ENCODE assay signal across 23 cellular contexts in the genomic region with DNA sequence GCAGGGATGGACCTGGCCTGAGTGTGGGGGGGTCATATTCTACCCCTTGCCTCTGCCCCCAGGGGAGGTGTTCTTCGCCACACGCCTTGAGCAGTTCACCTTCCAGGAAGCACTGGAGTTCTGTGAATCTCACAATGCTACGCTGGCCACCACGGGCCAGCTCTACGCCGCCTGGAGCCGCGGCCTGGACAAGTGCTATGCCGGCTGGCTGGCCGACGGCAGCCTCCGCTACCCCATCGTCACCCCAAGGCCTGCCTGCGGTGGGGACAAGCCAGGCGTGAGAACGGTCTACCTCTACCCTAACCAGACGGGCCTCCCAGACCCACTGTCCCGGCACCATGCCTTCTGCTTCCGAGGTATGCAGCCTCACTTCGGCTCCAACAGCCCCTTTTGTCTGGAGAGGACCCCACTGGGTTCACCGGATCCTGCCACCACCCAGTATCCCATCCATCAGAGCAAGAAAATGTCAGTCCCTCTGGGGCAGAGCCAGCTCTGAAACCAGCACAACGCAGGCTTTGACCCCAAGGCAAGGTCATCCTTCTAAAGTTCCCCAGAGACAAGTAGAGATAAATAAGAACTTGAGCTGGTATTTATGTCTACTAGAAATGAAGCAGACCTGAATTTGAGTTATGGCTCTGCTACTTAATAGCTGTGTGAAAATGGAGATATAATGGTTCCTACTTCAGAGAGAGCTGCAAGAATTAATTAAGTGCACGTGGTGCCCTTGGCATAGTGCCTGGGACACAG. TPM values are rescaled to one million over a fixed set of nuclear protein-coding genes. Genes with fewer than 3 reads are reported as not detected.
DNase-seq lines count a peak whose midpoint lies in the region; ATAC-seq and TF ChIP-seq lines count a peak whose summit lies in the region.
"Had no signal": no experiment of that assay in that cellular context is flagged by ENCODE, and none has a peak within 500 bp of the region (broad histone marks: within the 10 kb centered on the region; RNA-seq: fewer than 3 reads in every experiment).

No MANE protein-coding gene starts in this region.

- DNase-seq in Panc1 (ENCODE audit: low read depth, low spot score) (no peak), fibroblast of villous mesenchyme (ENCODE audit: low read depth) (peak; percentile 35), neural progenitor cell (ENCODE audit: low spot score) (no peak), GM10266 (ENCODE audit: extremely low spot score) (no peak), SIG-M5 treated with dmso at 0.1 percent for 504 hours (lab: John Stamatoyannopoulos, UW; ENCODE audit: unreplicated experiment) (no peak)
- no peak for DNase-seq in activated CD4-positive, alpha-beta T cell treated with anti-CD3 and anti-CD28 coated beads, Interleukin-2, amount 10 ng/mL, durations not matched to agents 24 days and 14 days
- DNase-seq: AML-193; CD4-positive, alpha-beta T cell; HCEC 1CT; MM.1S; NCI-H1417; NCI-H1694; NCI-H2029 treated with DMSO at 0.1 percent for 48 hours; NCI-H446 treated with DMSO at 0.1 percent for 48 hours; NCI-H526 treated with DMSO at 0.1 percent for 48 hours; PC-9; SHP77 treated with DMSO at 0.1 percent for 48 hours had no signal

- ATAC-seq in Panc1, result peak; percentile 9; the same call in 1 of the 2 replicates
- no peak for ATAC-seq in HG02763 (IDR thresholded peaks at IDR 0.05; ENCODE audit: unreplicated experiment)
- ATAC-seq: HepG2 had no signal

- H3K9me3 Mint-ChIP-seq in neural progenitor cell, result no peaks in the 10 kb centered on the region
- H3K9me3 Mint-ChIP-seq in activated CD4-positive, alpha-beta T cell treated with anti-CD3 and anti-CD28 coated beads, Interleukin-2, amount 10 ng/mL, durations not matched to agents 24 days and 14 days, result peaks cover 2% of the 10 kb centered on the region
- H3K9me3 Mint-ChIP-seq: CD4-positive, alpha-beta T cell had no signal

- TF ChIP-seq CTCF in HEK293 (tag by site-specific recombination; IDR thresholded peaks at IDR 0.05) (no peak), Panc1 (IDR thresholded peaks at IDR 0.05) (no peak), fibroblast of villous mesenchyme (IDR thresholded peaks at IDR 0.05; ENCODE audit: insufficient read depth, low read depth, low read length) (no peak), neural progenitor cell (IDR thresholded peaks at IDR 0.05) (no peak), GM10266 (IDR thresholded peaks at IDR 0.05; ENCODE audit: control insufficient read depth, insufficient read depth, low read depth, missing control alignments) (no peak)

- H2AFZ ChIP-seq in neural progenitor cell (replicated peaks), result no peak overlapping the region
- H2AFZ ChIP-seq: PC-9 had no signal

- H3K4me3 Mint-ChIP-seq in neural progenitor cell, result no peak overlapping the region
- no peak overlapping the region for H3K4me3 Mint-ChIP-seq in activated CD4-positive, alpha-beta T cell treated with anti-CD3 and anti-CD28 coated beads, Interleukin-2, amount 10 ng/mL, durations not matched to agents 24 days and 14 days
- H3K4me3 Mint-ChIP-seq: CD4-positive, alpha-beta T cell had no signal

- no peaks in the 10 kb centered on the region for H3K79me2 ChIP-seq in neural progenitor cell (ENCODE audit: low read depth)

- no peaks in the 10 kb centered on the region for H3K4me1 ChIP-seq in HEK293 (ENCODE audit: control insufficient read depth, insufficient read depth, low read length)
- no peaks in the 10 kb centered on the region for H3K4me1 ChIP-seq in Panc1 (ENCODE audit: control insufficient read depth, insufficient read depth, low read length)
- no peaks in the 10 kb centered on the region for H3K4me1 ChIP-seq in neural progenitor cell
- H3K4me1 ChIP-seq: BLaER1 treated with 17β-estradiol and CSF1 and Interleukin-3, amounts not matched to agents 10 nM and 100 nM had no signal

- no peaks in the 10 kb centered on the region for H3K36me3 Mint-ChIP-seq in neural progenitor cell
- no peaks in the 10 kb centered on the region for H3K36me3 Mint-ChIP-seq in activated CD4-positive, alpha-beta T cell treated with anti-CD3 and anti-CD28 coated beads, Interleukin-2, amount 10 ng/mL, durations not matched to agents 24 days and 14 days (ENCODE audit: low read depth)

- H3K27ac ChIP-seq in HEK293 (ENCODE audit: extremely low read depth, low read depth, low read length), result no peak overlapping the region
- no peak overlapping the region for H3K27ac ChIP-seq in Panc1 (ENCODE audit: low read length)
- H3K27ac ChIP-seq in neural progenitor cell, result no peak overlapping the region
- H3K27ac ChIP-seq: BLaER1 treated with 17β-estradiol and CSF1 and Interleukin-3, amounts not matched to agents 10 nM and 100 nM; KMS-11; PC-9; RWPE1 had no signal

- H3K4me2 ChIP-seq in neural progenitor cell, result no peak overlapping the region
- H3K4me2 ChIP-seq: BLaER1 treated with 17β-estradiol and CSF1 and Interleukin-3, amounts not matched to agents 10 nM and 100 nM; KMS-11; PC-9 had no signal

- H3K4me3 ChIP-seq in HEK293 (ENCODE audit: low read depth, low read length) (no peak overlapping the region), Panc1 (ENCODE audit: low read depth in 2 of 2, low read length in 2 of 2) (no peak overlapping the region), fibroblast of villous mesenchyme (ENCODE audit: low read depth, low read length) (no peak overlapping the region), neural progenitor cell (no peak overlapping the region)
- H3K4me3 ChIP-seq: BLaER1 treated with 17β-estradiol and CSF1 and Interleukin-3, amounts not matched to agents 10 nM and 100 nM; PC-9 had no signal

- no peaks in the 10 kb centered on the region for H4K20me1 ChIP-seq in neural progenitor cell (ENCODE audit: low read depth)
- H4K20me1 ChIP-seq: BLaER1 treated with 17β-estradiol and CSF1 and Interleukin-3, amounts not matched to agents 10 nM and 100 nM had no signal

- BruUV-seq in Panc1 (replicated peaks; lab: Mats Ljungman, UMichigan), result no TSS peak

- H3K36me3 ChIP-seq in HEK293 (ENCODE audit: control insufficient read depth in 2 of 2, insufficient read depth in 1 of 2, low read length in 2 of 2) (no peaks in the 10 kb centered on the region), Panc1 (ENCODE audit: control insufficient read depth, insufficient read depth, low read length) (no peaks in the 10 kb centered on the region), neural progenitor cell (no peaks in the 10 kb centered on the region)
- H3K36me3 ChIP-seq: BLaER1 treated with 17β-estradiol and CSF1 and Interleukin-3, amounts not matched to agents 10 nM and 100 nM had no signal

- H3K27me3 ChIP-seq in Panc1 (ENCODE audit: control insufficient read depth, insufficient read depth, low read length) (peaks cover 3% of the 10 kb centered on the region; the same call in 1 of the 2 replicates), neural progenitor cell (no peaks in the 10 kb centered on the region)
- H3K27me3 ChIP-seq: BLaER1 treated with 17β-estradiol and CSF1 and Interleukin-3, amounts not matched to agents 10 nM and 100 nM had no signal

- H3F3A ChIP-seq in neural progenitor cell (ENCODE audit: low read depth), result no peaks in the 10 kb centered on the region

- CTCF ChIA-PET in HEK293 (lab: Yijun Ruan, JAX) (interaction anchor here (0.5 to 0.9 kb wide), 3 partner anchors 15 to 945 kb away, joined by 3 to 4 read pairs (median 3); no protein-coding TSS in a partner anchor), Panc1 (lab: Charles Lee) (no interaction called here)

- POLR2A ChIA-PET in HEK293 (lab: Yijun Ruan, JAX), result no interaction called here
- POLR2A ChIA-PET in Panc1 (lab: Charles Lee), result no interaction called here

- no peak overlapping the region for H3K9ac ChIP-seq in neural progenitor cell
- H3K9ac ChIP-seq: BLaER1 treated with 17β-estradiol and CSF1 and Interleukin-3, amounts not matched to agents 10 nM and 100 nM; KMS-11 had no signal

- H3K9me3 ChIP-seq in HEK293 (ENCODE audit: control insufficient read depth, insufficient read depth, low read depth, low read length) (no peaks in the 10 kb centered on the region; the same call in 1 of the 2 replicates), Panc1 (ENCODE audit: control insufficient read depth, insufficient read depth, low read depth, low read length) (no peaks in the 10 kb centered on the region), neural progenitor cell (ENCODE audit: low read depth) (no peaks in the 10 kb centered on the region)

- intact Hi-C loops in Panc1 (cut with micrococcal nuclease; ENCODE audit: unreplicated experiment), result no loop called here
- intact Hi-C loops in activated CD4-positive, alpha-beta T cell treated with anti-CD3 and anti-CD28 coated beads, Interleukin-2, amount 10 ng/mL, durations not matched to agents 24 days and 14 days (cut with micrococcal nuclease), result no loop called here

- H3K27ac Mint-ChIP-seq in neural progenitor cell, result peak overlapping the region; percentile 72
- no peak overlapping the region for H3K27ac Mint-ChIP-seq in activated CD4-positive, alpha-beta T cell treated with anti-CD3 and anti-CD28 coated beads, Interleukin-2, amount 10 ng/mL, durations not matched to agents 24 days and 14 days
- H3K27ac Mint-ChIP-seq: CD4-positive, alpha-beta T cell had no signal

- in situ Hi-C loops in Panc1 (cut with HindIII; ENCODE audit: low pct_unique_long_range_greater_than_20kb, low sequenced_read_pairs), result no loop called here

- H3K4me1 Mint-ChIP-seq in neural progenitor cell, result no peaks in the 10 kb centered on the region
- peaks cover 4% of the 10 kb centered on the region for H3K4me1 Mint-ChIP-seq in activated CD4-positive, alpha-beta T cell treated with anti-CD3 and anti-CD28 coated beads, Interleukin-2, amount 10 ng/mL, durations not matched to agents 24 days and 14 days

- peaks cover 8% of the 10 kb centered on the region for H3K27me3 Mint-ChIP-seq in neural progenitor cell (ENCODE audit: insufficient read depth, low read depth)
- H3K27me3 Mint-ChIP-seq in activated CD4-positive, alpha-beta T cell treated with anti-CD3 and anti-CD28 coated beads, Interleukin-2, amount 10 ng/mL, durations not matched to agents 24 days and 14 days, result no peaks in the 10 kb centered on the region

RNA-seq across cellular contexts. Expression of a gene that starts 45.8 kb away (rescaled TPM):
- total RNA-seq in Panc1 (2021; ENCODE audit: unreplicated experiment), result 168 TPM
- 158 TPM for polyA plus RNA-seq in Panc1 (2012; ENCODE audit: insufficient read length)
- 5.2 and 8.1 TPM in 2 replicates for total RNA-seq in fibroblast of villous mesenchyme
- 2.7 and 9.5 TPM in 2 replicates for total RNA-seq in neural progenitor cell (ENCODE audit: low replicate concordance)
- 76.6 and 77.0 TPM in 2 replicates for total RNA-seq in activated CD4-positive, alpha-beta T cell treated with anti-CD3 and anti-CD28 coated beads, Interleukin-2, amount 10 ng/mL, durations not matched to agents 24 days and 14 days
- total RNA-seq: HepG2 had no signal

RNA-seq across cellular contexts. Expression of a gene that starts 46.3 kb away (rescaled TPM):
- total RNA-seq in Panc1 (2021; ENCODE audit: unreplicated experiment) (0.03 TPM), fibroblast of villous mesenchyme (1.6 TPM in 1 of 2 replicates, not detected in the other), neural progenitor cell (ENCODE audit: low replicate concordance) (0.06 and 0.34 TPM in 2 replicates)
- polyA plus RNA-seq in Panc1 (2012; ENCODE audit: insufficient read length), result 0.05 TPM
- not detected in 2 replicates for total RNA-seq in activated CD4-positive, alpha-beta T cell treated with anti-CD3 and anti-CD28 coated beads, Interleukin-2, amount 10 ng/mL, durations not matched to agents 24 days and 14 days
- total RNA-seq: CD4-positive, alpha-beta T cell; HepG2; PC-9 had no signal
- polyA plus RNA-seq: HepG2 had no signal
